In genomic region chr4:140233811-140234696, GRCh38 we compare ENCODE assay signal across 11 cellular contexts.
DNase-seq lines count a peak whose midpoint lies in the region; ATAC-seq and TF ChIP-seq lines count a peak whose summit lies in the region.
"Had no signal": no experiment of that assay in that cellular context is flagged by ENCODE, and none has a peak within 500 bp of the region (broad histone marks: within the 10 kb centered on the region; RNA-seq: fewer than 3 reads in every experiment).

No MANE protein-coding gene starts in this region.

- H3K4me1 ChIP-seq in Caco-2, result peaks cover 17% of the 10 kb centered on the region

- intact Hi-C loops in Caco-2 (cut with micrococcal nuclease; ENCODE audit: unreplicated experiment), result no loop called here

- H3K4me1 Mint-ChIP-seq in brain (peaks cover 55% of the 10 kb centered on the region), nephron progenitor cell (peaks cover 71% of the 10 kb centered on the region), Caco-2 (ENCODE audit: low read depth, unreplicated experiment) (peaks cover 9% of the 10 kb centered on the region)

- H3K27ac Mint-ChIP-seq in brain (peak overlapping the region; percentile 21 to 93 (median 82)), nephron progenitor cell (peak overlapping the region; percentile 81), Caco-2 (ENCODE audit: unreplicated experiment) (no peak overlapping the region)
- H3K27ac Mint-ChIP-seq: activated naive CD4-positive, alpha-beta T cell treated with anti-CD3 and anti-CD28 coated beads, Interleukin-2, amount 50 U/mL, for 24 hours had no signal

- peaks cover 8% of the 10 kb centered on the region for H3K27me3 Mint-ChIP-seq in brain
- no peaks in the 10 kb centered on the region for H3K27me3 Mint-ChIP-seq in nephron progenitor cell (ENCODE audit: low read depth, poor library complexity)
- H3K27me3 Mint-ChIP-seq in Caco-2 (ENCODE audit: insufficient read depth, unreplicated experiment), result no peaks in the 10 kb centered on the region
- H3K27me3 Mint-ChIP-seq: activated naive CD4-positive, alpha-beta T cell treated with anti-CD3 and anti-CD28 coated beads, Interleukin-2, amount 50 U/mL, for 24 hours had no signal

- no peak overlapping the region for H3K4me3 ChIP-seq in Caco-2 (ENCODE audit: low read depth, low read length)
- H3K4me3 ChIP-seq: SJSA1 had no signal

- H3K9me3 Mint-ChIP-seq in brain (peaks cover 0 to 6% (median 0%) of the 10 kb centered on the region in 5 experiments), nephron progenitor cell (no peaks in the 10 kb centered on the region), Caco-2 (ENCODE audit: unreplicated experiment) (no peaks in the 10 kb centered on the region)
- H3K9me3 Mint-ChIP-seq: activated naive CD4-positive, alpha-beta T cell treated with anti-CD3 and anti-CD28 coated beads, Interleukin-2, amount 50 U/mL, for 24 hours had no signal

- ATAC-seq in HG02642 (IDR thresholded peaks at IDR 0.05; ENCODE audit: poor library complexity, unreplicated experiment), result no peak
- ATAC-seq in HG02610 (IDR thresholded peaks at IDR 0.05; ENCODE audit: unreplicated experiment), result no peak

- H3K9me3 ChIP-seq in Caco-2, result no peaks in the 10 kb centered on the region
- H3K9me3 ChIP-seq: SJSA1 had no signal

- no peaks in the 10 kb centered on the region for H3K27me3 ChIP-seq in Caco-2 (replicated peaks; ENCODE audit: control insufficient read depth, insufficient read depth, low read length)
- H3K27me3 ChIP-seq: SJSA1 had no signal

- no TSS peak for BruUV-seq in Caco-2 (replicated peaks; lab: Mats Ljungman, UMichigan)

- H3K4me3 Mint-ChIP-seq in brain (peak overlapping the region in 3 of 5 experiments; percentile 20 to 62 (median 40)), nephron progenitor cell (no peak overlapping the region), Caco-2 (ENCODE audit: unreplicated experiment) (no peak overlapping the region)
- H3K4me3 Mint-ChIP-seq: activated naive CD4-positive, alpha-beta T cell treated with anti-CD3 and anti-CD28 coated beads, Interleukin-2, amount 50 U/mL, for 24 hours had no signal

- H3K36me3 Mint-ChIP-seq in brain (no peaks in the 10 kb centered on the region), nephron progenitor cell (ENCODE audit: low read depth) (no peaks in the 10 kb centered on the region), Caco-2 (ENCODE audit: insufficient read depth, unreplicated experiment) (no peaks in the 10 kb centered on the region)
- H3K36me3 Mint-ChIP-seq: activated naive CD4-positive, alpha-beta T cell treated with anti-CD3 and anti-CD28 coated beads, Interleukin-2, amount 50 U/mL, for 24 hours had no signal

- CTCF ChIA-PET in Caco-2 (lab: Charles Lee), result interaction anchor here (0.5 to 0.6 kb wide), 2 partner anchors 9 to 230 kb away, joined by 3 read pairs; no protein-coding TSS in a partner anchor

- POLR2A ChIA-PET in Caco-2 (lab: Charles Lee), result no interaction called here

- no peaks in the 10 kb centered on the region for H3K36me3 ChIP-seq in Caco-2 (ENCODE audit: control insufficient read depth, insufficient read depth, low read length)
- H3K36me3 ChIP-seq: SJSA1 had no signal

- TF ChIP-seq CTCF in brain (conservative IDR thresholded peaks at IDR 0.05), result no peak
- TF ChIP-seq CTCF in nephron progenitor cell (IDR thresholded peaks at IDR 0.05), result no peak
- no peak for TF ChIP-seq CTCF in Caco-2 (IDR thresholded peaks at IDR 0.05; ENCODE audit: insufficient read depth in 1 of 2, low read depth in 1 of 2, low read length in 1 of 2, severe bottlenecking in 1 of 2, unreplicated experiment in 1 of 2)

- DNase-seq in COLO829 (ENCODE audit: low spot score) (peak; percentile 53), MV-4-11 (lab: John Stamatoyannopoulos, UW) (peak; percentile 81), nephron progenitor cell (no peak), Caco-2 (no peak)
- DNase-seq in stimulated activated CD8-positive, alpha-beta memory T cell treated with anti-CD3 and anti-CD28 coated beads, Interleukin-4, amount 100 ng/mL, for 48 hours, result no peak
- DNase-seq: H7 had no signal

Comparison
In these comparisons a context has a peak if more than half of its experiments do, and no peak if none do; other contexts are left out.
1. DNase-seq: peak in COLO829 (single experiment) and MV-4-11 (single experiment); none in nephron progenitor cell (single experiment), stimulated activated CD8-positive, alpha-beta memory T cell treated with anti-CD3 and anti-CD28 coated beads, Interleukin-4, amount 100 ng/mL, for 48 hours (single experiment) and Caco-2 (0 of 2).
2. H3K4me3 Mint-ChIP-seq: peak in brain (3 of 5); none in nephron progenitor cell (single experiment) and Caco-2 (single experiment).